In the genomic region with DNA sequence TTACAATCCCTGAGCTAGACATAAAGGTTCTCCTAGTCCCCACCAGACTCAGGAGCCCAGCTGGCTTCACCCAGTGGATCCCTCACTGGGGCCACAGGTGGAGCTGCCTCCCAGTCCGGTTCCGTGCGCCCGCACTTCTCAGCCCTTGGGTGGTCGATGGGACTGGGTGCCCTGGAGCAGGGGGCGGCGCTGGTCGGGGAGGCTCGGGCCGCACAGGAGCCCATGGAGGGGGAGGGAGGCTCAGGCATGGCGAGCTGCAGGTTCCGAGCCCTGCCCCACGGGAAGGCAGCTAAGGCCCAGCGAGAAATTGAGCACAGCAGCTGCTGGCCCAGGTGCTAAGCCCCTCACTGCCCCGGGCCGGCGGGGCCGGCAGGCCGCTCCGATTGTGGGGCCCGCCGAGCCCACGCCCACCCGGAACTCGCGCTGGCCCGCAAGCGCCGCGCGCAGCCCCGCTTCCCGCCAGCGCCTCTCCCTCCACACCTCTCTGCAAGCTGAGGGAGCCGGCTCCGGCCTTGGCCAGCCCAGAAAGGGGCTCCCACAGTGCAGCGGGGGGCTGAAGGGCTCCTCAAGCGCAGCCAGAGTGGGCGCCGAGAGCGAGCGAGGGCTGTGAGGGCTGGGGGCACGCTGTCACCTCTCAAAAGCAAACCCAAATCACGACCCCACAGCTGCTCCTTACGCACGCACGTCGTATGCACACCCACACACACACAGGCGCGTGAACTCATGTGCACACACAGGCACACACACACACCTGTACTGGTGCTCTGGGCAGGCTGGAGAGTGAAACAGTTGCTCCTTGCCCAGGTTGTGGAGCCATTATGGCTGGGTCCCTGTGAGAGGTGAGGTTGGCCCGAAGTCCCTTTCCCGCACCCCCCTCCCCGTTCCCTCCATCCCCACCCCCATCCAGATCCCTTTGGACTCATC, we compare ENCODE assay signal across 8 cellular contexts. TPM values are rescaled to one million over a fixed set of nuclear protein-coding genes. Genes with fewer than 3 reads are reported as not detected.
DNase-seq lines count a peak whose midpoint lies in the region; TF ChIP-seq lines count a peak whose summit lies in the region.
"Not testable (repeated sequence)": the region's sequence is repeated elsewhere in the genome, so short reads cannot be mapped to it uniquely, and the experiment has no call there.

No MANE protein-coding gene starts in this region.

- H3K9me3 Mint-ChIP-seq in T-helper 1 cell treated with Interleukin-12 subunit alpha and Interleukin-12 subunit beta and Interleukin-4 antibody, amounts not matched to agents 30 μg/mL and 1 μg/mL, for 36 hours, result not testable (repeated sequence)

- H3K27me3 ChIP-seq in H7 (ENCODE audit: control insufficient read depth, insufficient read depth, low read length), result peaks cover 20% of the 10 kb centered on the region
- H3K27me3 ChIP-seq in iPS DF 6.9 (ENCODE audit: control insufficient read depth, insufficient read depth, low read length); muscle layer of duodenum (ENCODE audit: low read depth, low read length): not testable (repeated sequence)

- peak overlapping the region; percentile 65 for H3K4me3 ChIP-seq in H7 (ENCODE audit: insufficient read depth, low read depth, low read length)
- peak overlapping the region; percentile 34 for H3K4me3 ChIP-seq in epithelial cell of esophagus (ENCODE audit: low read length)
- H3K4me3 ChIP-seq in iPS DF 6.9 (ENCODE audit: low read length), result peak overlapping the region; percentile 65; the same call in 1 of the 2 replicates
- peak overlapping the region; percentile 55 to 65 for H3K4me3 ChIP-seq in muscle layer of duodenum (ENCODE audit: low read depth in 1 of 2, low read length in 2 of 2)
- H3K4me3 ChIP-seq in skeletal muscle cell (ENCODE audit: low read depth, low read length), result peak overlapping the region; percentile 47
- peak overlapping the region; percentile 36 for H3K4me3 ChIP-seq in urinary bladder (ENCODE audit: low read depth, low read length)

- H3K36me3 ChIP-seq in H7 (replicated peaks; ENCODE audit: control insufficient read depth, insufficient read depth, low read length); iPS DF 6.9 (ENCODE audit: control insufficient read depth, insufficient read depth, low read length); muscle layer of duodenum (ENCODE audit: control insufficient read depth in 1 of 2, insufficient read depth in 2 of 2, low read length in 2 of 2); urinary bladder (ENCODE audit: insufficient read depth): not testable (repeated sequence)

- H3K4me3 Mint-ChIP-seq in T-helper 1 cell treated with Interleukin-12 subunit alpha and Interleukin-12 subunit beta and Interleukin-4 antibody, amounts not matched to agents 30 μg/mL and 1 μg/mL, for 36 hours, result peak overlapping the region; percentile 69

- peak overlapping the region; percentile 62 for H3K27ac ChIP-seq in angular gyrus (ENCODE audit: low read depth, low read length)
- H3K27ac ChIP-seq in iPS DF 6.9 (ENCODE audit: low read length); muscle layer of duodenum (ENCODE audit: low read length); urinary bladder (ENCODE audit: low read depth): not testable (repeated sequence)

- no CpG with 5 or more reads among the region's 53 CpGs for WGBS in iPS DF 6.9 (ENCODE audit: insufficient coverage, insufficient read length)
- WGBS in urinary bladder, result 63% methylated on average over 53 of the region's 53 CpGs

- H3K27ac Mint-ChIP-seq in T-helper 1 cell treated with Interleukin-12 subunit alpha and Interleukin-12 subunit beta and Interleukin-4 antibody, amounts not matched to agents 30 μg/mL and 1 μg/mL, for 36 hours, result not testable (repeated sequence)

- not testable (repeated sequence) for H3K36me3 Mint-ChIP-seq in T-helper 1 cell treated with Interleukin-12 subunit alpha and Interleukin-12 subunit beta and Interleukin-4 antibody, amounts not matched to agents 30 μg/mL and 1 μg/mL, for 36 hours (ENCODE audit: low read depth)

- not testable (repeated sequence) for H3K9me3 ChIP-seq in iPS DF 6.9 (ENCODE audit: control insufficient read depth, insufficient read depth, low read length); muscle layer of duodenum (ENCODE audit: control insufficient read depth in 1 of 2, low read length in 2 of 2)

- not testable (repeated sequence) for H3K27me3 Mint-ChIP-seq in T-helper 1 cell treated with Interleukin-12 subunit alpha and Interleukin-12 subunit beta and Interleukin-4 antibody, amounts not matched to agents 30 μg/mL and 1 μg/mL, for 36 hours (ENCODE audit: low read depth)

- H3K4me1 Mint-ChIP-seq in T-helper 1 cell treated with Interleukin-12 subunit alpha and Interleukin-12 subunit beta and Interleukin-4 antibody, amounts not matched to agents 30 μg/mL and 1 μg/mL, for 36 hours (ENCODE audit: low read depth), result not testable (repeated sequence)

- H3K4me1 ChIP-seq in iPS DF 6.9 (ENCODE audit: control insufficient read depth, insufficient read depth, low read length); urinary bladder (ENCODE audit: insufficient read depth): not testable (repeated sequence)
- H3K4me1 ChIP-seq in muscle layer of duodenum (ENCODE audit: control insufficient read depth in 1 of 2, insufficient read depth in 2 of 2, low read length in 2 of 2), result peaks cover 0 to 14% of the 10 kb centered on the region in 2 donors

- not testable (repeated sequence) for DNase-seq in H7; epithelial cell of esophagus (ENCODE audit: low read depth); iPS DF 6.9 (ENCODE audit: low read depth, low spot score); skeletal muscle cell (ENCODE audit: low read depth)

- not testable (repeated sequence) for TF ChIP-seq CTCF in epithelial cell of esophagus (IDR thresholded peaks at IDR 0.05; ENCODE audit: insufficient read depth, low read depth, low read length, missing control alignments)

RNA-seq across cellular contexts. Expression of a gene that starts 25.7 kb away (rescaled TPM):
- total RNA-seq in H7 (2014; rRNA removed; shearing (Covaris generic)), result 0.31 TPM in 1 of 2 replicates, not detected in the other
- 0.21 TPM for total RNA-seq in urinary bladder
- polyA plus RNA-seq in urinary bladder, result 1.5 TPM
